Comparison of ENCODE assay signal across 25 cellular contexts in the genomic region with DNA sequence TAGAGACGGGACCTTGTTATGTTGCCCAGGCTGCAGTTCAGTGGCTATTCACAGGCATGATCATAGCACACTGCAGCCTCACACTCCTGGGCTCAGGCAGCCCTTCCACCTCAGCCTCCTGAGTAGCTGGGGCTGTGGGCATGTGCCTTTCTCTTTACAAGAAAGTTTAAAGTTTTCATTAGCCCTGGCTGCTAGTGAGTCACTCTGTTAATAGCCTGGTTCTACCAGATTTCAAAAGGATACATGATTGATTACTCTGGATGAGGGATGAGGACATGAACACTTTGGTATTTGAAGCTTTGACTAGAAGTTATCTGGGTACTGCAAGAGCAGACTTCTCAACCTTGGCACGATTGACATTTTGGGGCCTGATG.
A peak's percentile ranks its signal among the peaks of the same experiment; 100 is the strongest.
DNase-seq lines count a peak whose midpoint lies in the region; ATAC-seq and TF ChIP-seq lines count a peak whose summit lies in the region.
"Had no signal": no experiment of that assay in that cellular context is flagged by ENCODE, and none has a peak within 500 bp of the region (broad histone marks: within the 10 kb centered on the region; RNA-seq: fewer than 3 reads in every experiment).

No MANE protein-coding gene starts in this region.

- in situ Hi-C loops in IMR-90 (cut with MboI; ENCODE audit: low sequenced_read_pairs) (loop anchor here (25.0 kb wide), 1 partner anchor 1217 kb away; no protein-coding TSS in a partner anchor), brain microvascular endothelial cell (cut with HindIII; ENCODE audit: low pct_ligation_motif_present, low sequenced_read_pairs) (no loop called here)

- H3K4me3 ChIP-seq in IMR-90 (ENCODE audit: insufficient read depth, low read depth, low read length): no peak overlapping the region
- no peak overlapping the region for H3K4me3 ChIP-seq in brain microvascular endothelial cell (ENCODE audit: low read depth, low read length)
- H3K4me3 ChIP-seq: BLaER1, HAP-1, Peyer's patch, tibial nerve had no signal

- H3K23ac ChIP-seq in IMR-90 (ENCODE audit: low read depth, low read length): no peak overlapping the region

- H3K27ac ChIP-seq in IMR-90 (ENCODE audit: insufficient read depth, low read length): no peak overlapping the region
- H3K27ac ChIP-seq in brain microvascular endothelial cell: no peak overlapping the region
- H3K27ac ChIP-seq: BLaER1, Peyer's patch, tibial nerve had no signal

- H3K27me3 ChIP-seq in IMR-90 (ENCODE audit: control insufficient read depth, insufficient read depth, low read length): no peaks in the 10 kb centered on the region
- H3K27me3 ChIP-seq in brain microvascular endothelial cell (replicated peaks): no peaks in the 10 kb centered on the region
- H3K27me3 ChIP-seq: BLaER1, Peyer's patch, tibial nerve had no signal

- no TSS peak for BruUV-seq in IMR-90 (replicated peaks; lab: Mats Ljungman, UMichigan)

- 0 out of 2 replicates have a peak, but pooled peaks cover 2% of the 10 kb centered on the region for H3K4me1 ChIP-seq in IMR-90 (ENCODE audit: control insufficient read depth, insufficient read depth, low read length)
- H3K4me1 ChIP-seq: HAP-1 had no signal

- H3K27me3 Mint-ChIP-seq in endothelial cell (ENCODE audit: unreplicated experiment): no peaks in the 10 kb centered on the region

- H2AK9ac ChIP-seq in IMR-90 (replicated peaks; ENCODE audit: low read depth, low read length, poor library complexity): no peak overlapping the region

- H3K79me1 ChIP-seq in IMR-90 (ENCODE audit: low read depth in 1 of 2, low read length in 2 of 2): no peaks in the 10 kb centered on the region

- H4K5ac ChIP-seq in IMR-90 (ENCODE audit: low read depth, low read length): peak overlapping the region; percentile 5; the same call in 1 of the 2 replicates

- ATAC-seq in IMR-90 (ENCODE audit: low read depth) (peak; percentile 60), HG03439 (IDR thresholded peaks at IDR 0.05; ENCODE audit: unreplicated experiment) (no peak), HG03520 (IDR thresholded peaks at IDR 0.05; ENCODE audit: unreplicated experiment) (no peak), HG03460 (IDR thresholded peaks at IDR 0.05; ENCODE audit: unreplicated experiment) (no peak)
- ATAC-seq: activated T-cell treated with anti-CD3 and anti-CD28 coated beads, Interleukin-2, amount 50 U/mL, for 72 hours; natural killer cell treated with Interleukin-12 subunit alpha and Interleukin-12 subunit beta and Interleukin-15 and Interleukin-18, amount 100 ng/mL, for 72 hours; stimulated activated effector memory CD8-positive, alpha-beta T cell treated with anti-CD3 and anti-CD28 coated beads, Interleukin-12 subunit alpha, Interleukin-12 subunit beta, amount 100 ng/mL, for 72 hours had no signal

- H3K4me2 ChIP-seq in IMR-90 (ENCODE audit: low read depth, low read length): no peak overlapping the region
- H3K4me2 ChIP-seq: BLaER1 had no signal

- H3K9me3 ChIP-seq in IMR-90 (ENCODE audit: control insufficient read depth, insufficient read depth, low read length): no peaks in the 10 kb centered on the region
- H3K9me3 ChIP-seq: BLaER1, HAP-1, Peyer's patch, tibial nerve had no signal

- CTCF ChIA-PET in IMR-90 (lab: Yijun Ruan, JAX): interaction anchor here (0.9 to 1.5 kb wide), 2 partner anchors 16 to 17 kb away, joined by 4 read pairs; no protein-coding TSS in a partner anchor

- H2AFZ ChIP-seq in IMR-90 (replicated peaks; ENCODE audit: low read length, poor library complexity): no peak overlapping the region

- H3K9me3 Mint-ChIP-seq in endothelial cell (ENCODE audit: unreplicated experiment): no peaks in the 10 kb centered on the region
- H3K9me3 Mint-ChIP-seq: activated T-cell treated with anti-CD3 and anti-CD28 coated beads, Interleukin-2, amount 50 U/mL, for 72 hours; central memory CD8-positive, alpha-beta T cell; endodermal cell; natural killer cell treated with Interleukin-12 subunit alpha and Interleukin-12 subunit beta and Interleukin-15 and Interleukin-18, amount 100 ng/mL, for 72 hours; stimulated activated effector memory CD8-positive, alpha-beta T cell treated with anti-CD3 and anti-CD28 coated beads, Interleukin-12 subunit alpha, Interleukin-12 subunit beta, amount 100 ng/mL, for 72 hours had no signal

- H4K20me1 ChIP-seq in IMR-90 (ENCODE audit: insufficient read depth, low read length): no peaks in the 10 kb centered on the region
- H4K20me1 ChIP-seq: BLaER1 had no signal

- dilution Hi-C loops in IMR-90 (cut with HindIII; ENCODE audit: low sequenced_read_pairs, unreplicated experiment): no loop called here

- POLR2A ChIA-PET in IMR-90 (lab: Charles Lee; ENCODE audit: unreplicated experiment): interaction anchor here (1.1 kb wide), 1 partner anchor 24 kb away, joined by 5 read pairs; no protein-coding TSS in a partner anchor

- H2BK120ac ChIP-seq in IMR-90 (ENCODE audit: low read depth, low read length): peak overlapping the region; percentile 53

- peak overlapping the region; percentile 9; the same call in 1 of the 2 replicates for H2BK20ac ChIP-seq in IMR-90 (ENCODE audit: low read depth, low read length)

- TF ChIP-seq RAD21 in IMR-90 (IDR thresholded peaks at IDR 0.05; ENCODE audit: low read length): no peak

- H3K9me1 ChIP-seq in IMR-90 (ENCODE audit: insufficient read depth, low read length): no peaks in the 10 kb centered on the region

- TF ChIP-seq CTCF in IMR-90 (conservative IDR thresholded peaks at IDR 0.05; ENCODE audit: low read depth, low read length) (no peak), endothelial cell (IDR thresholded peaks at IDR 0.05; ENCODE audit: unreplicated experiment) (no peak), brain microvascular endothelial cell (IDR thresholded peaks at IDR 0.05; ENCODE audit: low read depth, low read length, missing control alignments) (no peak)

- no peak overlapping the region; the same call in 1 of the 2 replicates for H3K4ac ChIP-seq in IMR-90 (ENCODE audit: low read depth, low read length)

- DNase-seq in IMR-90 (peak; percentile 13), endothelial cell (ENCODE audit: low spot score) (no peak), islet precursor cell (peak; percentile 88), renal cortical epithelial cell (ENCODE audit: low read depth) (peak; percentile 22), brain microvascular endothelial cell (no peak)
- DNase-seq: activated CD4-positive, alpha-beta T cell treated with anti-CD3 and anti-CD28 coated beads, Interleukin-2, amount 50 U/mL, for 48 hours; activated CD4-positive, CD25-positive, alpha-beta regulatory T cell treated with anti-CD3 and anti-CD28 coated beads, Interleukin-2, amount 50 U/mL, for 72 hours; activated T-cell treated with anti-CD3 and anti-CD28 coated beads, Interleukin-2, amount 50 U/mL, for 72 hours; COR-L47; dermis blood vessel endothelial cell; NCI-H1105; NCI-H1930; Peyer's patch; SHP77; T-helper 2 cell had no signal

- no peak overlapping the region for H2AK5ac ChIP-seq in IMR-90 (ENCODE audit: low read depth, low read length)

- H2BK5ac ChIP-seq in IMR-90 (ENCODE audit: low read depth, low read length, poor library complexity, severe bottlenecking): no peak overlapping the region

- H3K9ac ChIP-seq in IMR-90 (ENCODE audit: low read depth, low read length): no peak overlapping the region
- H3K9ac ChIP-seq: BLaER1 had no signal

- H3K14ac ChIP-seq in IMR-90 (replicated peaks; ENCODE audit: low read depth, low read length): no peak overlapping the region

- H3K18ac ChIP-seq in IMR-90 (ENCODE audit: low read depth, low read length): 0 out of 2 replicates have a peak overlapping the region, but pooled peaks have one; percentile 20

- H3K36me3 ChIP-seq in IMR-90 (ENCODE audit: control insufficient read depth, insufficient read depth, low read length): no peaks in the 10 kb centered on the region
- H3K36me3 ChIP-seq in brain microvascular endothelial cell (replicated peaks): no peaks in the 10 kb centered on the region
- H3K36me3 ChIP-seq: BLaER1, HAP-1 had no signal

- no peak overlapping the region for H4K8ac ChIP-seq in IMR-90 (ENCODE audit: low read depth in 2 of 2, low read length in 2 of 2)

- peaks cover 38% of the 10 kb centered on the region for H3K4me1 Mint-ChIP-seq in endothelial cell (ENCODE audit: unreplicated experiment)
- H3K4me1 Mint-ChIP-seq: central memory CD8-positive, alpha-beta T cell; stimulated activated effector memory CD8-positive, alpha-beta T cell treated with anti-CD3 and anti-CD28 coated beads, Interleukin-12 subunit alpha, Interleukin-12 subunit beta, amount 100 ng/mL, for 72 hours had no signal

- TF ChIP-seq POLR2A in IMR-90 (IDR thresholded peaks at IDR 0.05; ENCODE audit: low read depth, low read length): no peak

- H3K4me3 Mint-ChIP-seq in endothelial cell (ENCODE audit: unreplicated experiment): no peak overlapping the region
- H3K4me3 Mint-ChIP-seq: activated T-cell treated with anti-CD3 and anti-CD28 coated beads, Interleukin-2, amount 50 U/mL, for 72 hours; central memory CD8-positive, alpha-beta T cell; endodermal cell; natural killer cell treated with Interleukin-12 subunit alpha and Interleukin-12 subunit beta and Interleukin-15 and Interleukin-18, amount 100 ng/mL, for 72 hours; stimulated activated effector memory CD8-positive, alpha-beta T cell treated with anti-CD3 and anti-CD28 coated beads, Interleukin-12 subunit alpha, Interleukin-12 subunit beta, amount 100 ng/mL, for 72 hours had no signal

- H3K56ac ChIP-seq in IMR-90 (ENCODE audit: extremely low read depth, insufficient read depth, low read length): no peak overlapping the region

- no CpG with 5 or more reads among the region's 2 CpGs for WGBS in IMR-90 (ENCODE audit: extremely low coverage in 2 of 2, insufficient read length in 1 of 2), 2 experiments

- peak overlapping the region; percentile 55; the same call in 1 of the 2 replicates for H4K91ac ChIP-seq in IMR-90 (ENCODE audit: insufficient read depth, low read depth, low read length)

- intact Hi-C loops in IMR-90 (cut with micrococcal nuclease): loop anchor here (2.0 kb wide), 1 partner anchor 108 kb away; the partner anchor contains the start of gene ARHGEF26

- no peak overlapping the region for H2BK15ac ChIP-seq in IMR-90 (ENCODE audit: low read depth, low read length)

- H3K36me3 Mint-ChIP-seq in endothelial cell (ENCODE audit: low read depth, unreplicated experiment): no peaks in the 10 kb centered on the region
- H3K36me3 Mint-ChIP-seq: natural killer cell treated with Interleukin-12 subunit alpha and Interleukin-12 subunit beta and Interleukin-15 and Interleukin-18, amount 100 ng/mL, for 72 hours; stimulated activated effector memory CD8-positive, alpha-beta T cell treated with anti-CD3 and anti-CD28 coated beads, Interleukin-12 subunit alpha, Interleukin-12 subunit beta, amount 100 ng/mL, for 72 hours had no signal

- peak overlapping the region; percentile 88 for H3K27ac Mint-ChIP-seq in endothelial cell (ENCODE audit: unreplicated experiment)
- H3K27ac Mint-ChIP-seq: activated T-cell treated with anti-CD3 and anti-CD28 coated beads, Interleukin-2, amount 50 U/mL, for 72 hours; natural killer cell treated with Interleukin-12 subunit alpha and Interleukin-12 subunit beta and Interleukin-15 and Interleukin-18, amount 100 ng/mL, for 72 hours; stimulated activated effector memory CD8-positive, alpha-beta T cell treated with anti-CD3 and anti-CD28 coated beads, Interleukin-12 subunit alpha, Interleukin-12 subunit beta, amount 100 ng/mL, for 72 hours had no signal

TF ChIP-seq in IMR-90, 13 proteins besides CTCF, POLR2A, EP300 and RAD21 (continues in another document):
- TF ChIP-seq BHLHE40 (IDR thresholded peaks at IDR 0.05; ENCODE audit: low read depth, low read length): no peak
- no peak for TF ChIP-seq MXI1 (IDR thresholded peaks at IDR 0.05; ENCODE audit: borderline replicate concordance, low read depth, low read length)

Comparison
In these comparisons a context has a peak if more than half of its experiments do, and no peak if none do; other contexts are left out.
1. DNase-seq: peak in IMR-90 (single experiment), islet precursor cell (single experiment) and renal cortical epithelial cell (single experiment); none in endothelial cell (single experiment) and brain microvascular endothelial cell (single experiment).